ENCODE assay signal across 1 cellular context in the genomic region with DNA sequence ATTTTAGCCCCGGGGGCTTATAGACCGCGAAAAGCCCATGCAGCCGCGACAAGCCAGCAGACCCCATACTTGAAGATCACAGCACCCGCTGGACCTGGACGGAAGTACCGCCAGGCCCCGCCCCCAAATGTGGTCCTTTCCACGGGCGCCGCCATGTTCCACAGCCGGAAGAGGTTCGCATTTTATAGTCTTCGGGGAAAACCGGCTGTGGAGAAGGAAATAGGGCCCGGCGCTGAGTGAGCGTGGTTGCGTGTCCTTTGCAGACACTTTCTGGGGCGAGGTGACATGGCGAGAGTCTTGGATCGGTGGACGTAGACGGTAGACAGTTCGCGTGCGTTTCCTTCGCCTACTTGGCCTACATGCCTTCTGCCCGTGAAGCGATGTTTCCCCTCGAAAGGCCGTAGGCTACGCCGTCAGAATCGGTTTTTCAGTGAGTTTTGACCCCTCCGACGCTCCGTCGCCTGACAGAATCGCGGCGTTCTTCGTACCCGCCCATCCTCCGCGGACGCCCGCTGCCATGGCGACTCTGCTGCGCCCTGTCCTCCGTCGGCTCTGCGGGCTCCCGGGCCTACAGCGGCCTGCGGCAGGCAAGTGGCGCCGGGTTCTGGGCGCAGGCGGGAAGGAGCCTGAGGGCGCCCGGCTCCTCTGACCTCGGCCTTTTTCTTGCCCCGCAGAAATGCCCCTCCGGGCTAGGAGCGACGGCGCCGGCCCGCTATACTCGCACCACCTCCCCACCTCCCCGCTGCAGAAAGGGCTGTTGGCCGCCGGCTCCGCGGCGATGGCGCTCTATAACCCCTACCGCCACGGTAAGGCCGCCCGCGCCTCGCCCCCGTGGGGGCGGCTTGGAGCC.
TF ChIP-seq lines count a peak whose summit lies in the region.

A gene (plus strand): TSS at position 498 of the 850 bp plus-strand sequence. CDS start 20 bp downstream, at position 518.
A gene with protein sequence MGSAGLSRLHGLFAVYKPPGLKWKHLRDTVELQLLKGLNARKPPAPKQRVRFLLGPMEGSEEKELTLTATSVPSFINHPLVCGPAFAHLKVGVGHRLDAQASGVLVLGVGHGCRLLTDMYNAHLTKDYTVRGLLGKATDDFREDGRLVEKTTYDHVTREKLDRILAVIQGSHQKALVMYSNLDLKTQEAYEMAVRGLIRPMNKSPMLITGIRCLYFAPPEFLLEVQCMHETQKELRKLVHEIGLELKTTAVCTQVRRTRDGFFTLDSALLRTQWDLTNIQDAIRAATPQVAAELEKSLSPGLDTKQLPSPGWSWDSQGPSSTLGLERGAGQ (minus strand): TSS at position 106 of the 850 bp plus-strand sequence. CDS start 39 bp downstream, at position 67.

TF ChIP-seq in K562, 482 proteins besides CTCF, POLR2A, EP300 and RAD21 (continued from another document and continues in another):
- TF ChIP-seq ZNF584 (CRISPR knock-in tag; IDR thresholded peaks at IDR 0.05; ENCODE audit: low read depth) (no peak), ZC3H11A (IDR thresholded peaks at IDR 0.05; ENCODE audit: low read depth, low read length) (peak; percentile 98), HNRNPH1 (optimal IDR thresholded peaks at IDR 0.05; ENCODE audit: low read depth, low read length) (no peak), ZNF785 (CRISPR knock-in tag; IDR thresholded peaks at IDR 0.05) (no peak), SREBF2 (CRISPR knock-in tag; IDR thresholded peaks at IDR 0.05) (no peak), FOXA3 (CRISPR knock-in tag; conservative IDR thresholded peaks at IDR 0.05 in 1 of 2, IDR thresholded peaks at IDR 0.05 in 1 of 2) (no peak), ZNF830 (CRISPR knock-in tag; IDR thresholded peaks at IDR 0.05) (no peak), ZNF146 (CRISPR knock-in tag; IDR thresholded peaks at IDR 0.05; ENCODE audit: unreplicated experiment) (no peak), PCBP2 (IDR thresholded peaks at IDR 0.05; ENCODE audit: low read depth, low read length, poor library complexity, severe bottlenecking) (no peak), ERF (CRISPR knock-in tag; IDR thresholded peaks at IDR 0.05) (peak; percentile 52), CSDE1 (IDR thresholded peaks at IDR 0.05) (no peak), ZNF79 (CRISPR knock-in tag; IDR thresholded peaks at IDR 0.05; ENCODE audit: low read depth) (no peak; the same call in 1 of the 2 replicates), NBN (IDR thresholded peaks at IDR 0.05; ENCODE audit: low read depth) (no peak), CEBPB (tag; IDR thresholded peaks at IDR 0.05) (no peak), JUN (IDR thresholded peaks at IDR 0.05; ENCODE audit: borderline replicate concordance, low read depth, low read length) (peak; percentile 95), JUN (CRISPR knock-in tag; IDR thresholded peaks at IDR 0.05; ENCODE audit: borderline replicate concordance) (no peak), GABPB1 (CRISPR knock-in tag; IDR thresholded peaks at IDR 0.05) (no peak), POLR2H (tag; IDR thresholded peaks at IDR 0.05; ENCODE audit: low read depth) (no peak), BMI1 (IDR thresholded peaks at IDR 0.05; ENCODE audit: low read length) (peak; percentile 87), E2F3 (CRISPR knock-in tag; IDR thresholded peaks at IDR 0.05) (peak; percentile 68; the same call in 1 of the 2 replicates), SRSF3 (IDR thresholded peaks at IDR 0.05; ENCODE audit: insufficient read depth, low read length) (no peak), ZNF699 (CRISPR knock-in tag; IDR thresholded peaks at IDR 0.05; ENCODE audit: insufficient replicate concordance) (no peak), HNRNPLL (IDR thresholded peaks at IDR 0.05; ENCODE audit: low read depth, low read length, poor library complexity, severe bottlenecking) (peak; percentile 84), SMAD3 (CRISPR knock-in tag; conservative IDR thresholded peaks at IDR 0.05) (peak; percentile 90), RBM14 (IDR thresholded peaks at IDR 0.05; ENCODE audit: borderline replicate concordance, insufficient read depth, low read depth, low read length) (no peak), SAFB2 (IDR thresholded peaks at IDR 0.05; ENCODE audit: borderline replicate concordance, low read depth, low read length, severe bottlenecking) (no peak), GATA2 (CRISPR knock-in tag; IDR thresholded peaks at IDR 0.05) (no peak), ETV1 (tag; conservative IDR thresholded peaks at IDR 0.05; ENCODE audit: low read depth) (no peak), XRCC5 (IDR thresholded peaks at IDR 0.05; ENCODE audit: low read depth, low read length) (no peak), SAP30 (IDR thresholded peaks at IDR 0.05; ENCODE audit: borderline replicate concordance, insufficient read depth, low read depth, low read length, poor library complexity, severe bottlenecking) (peak; percentile 98), MCM7 (IDR thresholded peaks at IDR 0.05) (no peak), NFRKB (IDR thresholded peaks at IDR 0.05; ENCODE audit: low read depth) (no peak), ADNP (tag; IDR thresholded peaks at IDR 0.05) (no peak), NFXL1 (CRISPR knock-in tag; IDR thresholded peaks at IDR 0.05) (0 out of 2 replicates have a peak, but pooled peaks have one; percentile 44), ZNF174 (CRISPR knock-in tag; IDR thresholded peaks at IDR 0.05) (peak; percentile 73; the same call in 1 of the 2 replicates), ZBTB17 (CRISPR knock-in tag; IDR thresholded peaks at IDR 0.05) (peak; percentile 79; the same call in 1 of the 2 replicates), MAFF (IDR thresholded peaks at IDR 0.05; ENCODE audit: low read length) (peak; percentile 35), ASH1L (IDR thresholded peaks at IDR 0.05; ENCODE audit: borderline replicate concordance, low read depth, partially characterized antibody) (no peak)
- TF ChIP-seq, protein P1, sequence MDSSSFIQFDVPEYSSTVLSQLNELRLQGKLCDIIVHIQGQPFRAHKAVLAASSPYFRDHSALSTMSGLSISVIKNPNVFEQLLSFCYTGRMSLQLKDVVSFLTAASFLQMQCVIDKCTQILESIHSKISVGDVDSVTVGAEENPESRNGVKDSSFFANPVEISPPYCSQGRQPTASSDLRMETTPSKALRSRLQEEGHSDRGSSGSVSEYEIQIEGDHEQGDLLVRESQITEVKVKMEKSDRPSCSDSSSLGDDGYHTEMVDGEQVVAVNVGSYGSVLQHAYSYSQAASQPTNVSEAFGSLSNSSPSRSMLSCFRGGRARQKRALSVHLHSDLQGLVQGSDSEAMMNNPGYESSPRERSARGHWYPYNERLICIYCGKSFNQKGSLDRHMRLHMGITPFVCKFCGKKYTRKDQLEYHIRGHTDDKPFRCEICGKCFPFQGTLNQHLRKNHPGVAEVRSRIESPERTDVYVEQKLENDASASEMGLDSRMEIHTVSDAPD (CRISPR knock-in tag; IDR thresholded peaks at IDR 0.05), result no peak
- TF ChIP-seq, protein P2, sequence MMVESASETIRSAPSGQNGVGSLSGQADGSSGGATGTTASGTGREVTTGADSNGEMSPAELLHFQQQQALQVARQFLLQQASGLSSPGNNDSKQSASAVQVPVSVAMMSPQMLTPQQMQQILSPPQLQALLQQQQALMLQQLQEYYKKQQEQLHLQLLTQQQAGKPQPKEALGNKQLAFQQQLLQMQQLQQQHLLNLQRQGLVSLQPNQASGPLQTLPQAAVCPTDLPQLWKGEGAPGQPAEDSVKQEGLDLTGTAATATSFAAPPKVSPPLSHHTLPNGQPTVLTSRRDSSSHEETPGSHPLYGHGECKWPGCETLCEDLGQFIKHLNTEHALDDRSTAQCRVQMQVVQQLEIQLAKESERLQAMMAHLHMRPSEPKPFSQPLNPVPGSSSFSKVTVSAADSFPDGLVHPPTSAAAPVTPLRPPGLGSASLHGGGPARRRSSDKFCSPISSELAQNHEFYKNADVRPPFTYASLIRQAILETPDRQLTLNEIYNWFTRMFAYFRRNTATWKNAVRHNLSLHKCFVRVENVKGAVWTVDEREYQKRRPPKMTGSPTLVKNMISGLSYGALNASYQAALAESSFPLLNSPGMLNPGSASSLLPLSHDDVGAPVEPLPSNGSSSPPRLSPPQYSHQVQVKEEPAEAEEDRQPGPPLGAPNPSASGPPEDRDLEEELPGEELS (CRISPR knock-in tag; IDR thresholded peaks at IDR 0.05; ENCODE audit: borderline replicate concordance), result no peak
- TF ChIP-seq, protein P3, sequence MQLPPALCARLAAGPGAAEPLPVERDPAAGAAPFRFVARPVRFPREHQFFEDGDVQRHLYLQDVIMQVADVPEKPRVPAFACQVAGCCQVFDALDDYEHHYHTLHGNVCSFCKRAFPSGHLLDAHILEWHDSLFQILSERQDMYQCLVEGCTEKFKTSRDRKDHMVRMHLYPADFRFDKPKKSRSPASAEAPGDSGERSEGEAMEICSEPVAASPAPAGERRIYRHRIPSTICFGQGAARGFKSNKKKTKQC (CRISPR knock-in tag; IDR thresholded peaks at IDR 0.05), result no peak
- TF ChIP-seq, protein P4, sequence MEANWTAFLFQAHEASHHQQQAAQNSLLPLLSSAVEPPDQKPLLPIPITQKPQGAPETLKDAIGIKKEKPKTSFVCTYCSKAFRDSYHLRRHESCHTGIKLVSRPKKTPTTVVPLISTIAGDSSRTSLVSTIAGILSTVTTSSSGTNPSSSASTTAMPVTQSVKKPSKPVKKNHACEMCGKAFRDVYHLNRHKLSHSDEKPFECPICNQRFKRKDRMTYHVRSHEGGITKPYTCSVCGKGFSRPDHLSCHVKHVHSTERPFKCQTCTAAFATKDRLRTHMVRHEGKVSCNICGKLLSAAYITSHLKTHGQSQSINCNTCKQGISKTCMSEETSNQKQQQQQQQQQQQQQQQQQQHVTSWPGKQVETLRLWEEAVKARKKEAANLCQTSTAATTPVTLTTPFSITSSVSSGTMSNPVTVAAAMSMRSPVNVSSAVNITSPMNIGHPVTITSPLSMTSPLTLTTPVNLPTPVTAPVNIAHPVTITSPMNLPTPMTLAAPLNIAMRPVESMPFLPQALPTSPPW (CRISPR knock-in tag; IDR thresholded peaks at IDR 0.05), result no peak
- TF ChIP-seq, protein P5, sequence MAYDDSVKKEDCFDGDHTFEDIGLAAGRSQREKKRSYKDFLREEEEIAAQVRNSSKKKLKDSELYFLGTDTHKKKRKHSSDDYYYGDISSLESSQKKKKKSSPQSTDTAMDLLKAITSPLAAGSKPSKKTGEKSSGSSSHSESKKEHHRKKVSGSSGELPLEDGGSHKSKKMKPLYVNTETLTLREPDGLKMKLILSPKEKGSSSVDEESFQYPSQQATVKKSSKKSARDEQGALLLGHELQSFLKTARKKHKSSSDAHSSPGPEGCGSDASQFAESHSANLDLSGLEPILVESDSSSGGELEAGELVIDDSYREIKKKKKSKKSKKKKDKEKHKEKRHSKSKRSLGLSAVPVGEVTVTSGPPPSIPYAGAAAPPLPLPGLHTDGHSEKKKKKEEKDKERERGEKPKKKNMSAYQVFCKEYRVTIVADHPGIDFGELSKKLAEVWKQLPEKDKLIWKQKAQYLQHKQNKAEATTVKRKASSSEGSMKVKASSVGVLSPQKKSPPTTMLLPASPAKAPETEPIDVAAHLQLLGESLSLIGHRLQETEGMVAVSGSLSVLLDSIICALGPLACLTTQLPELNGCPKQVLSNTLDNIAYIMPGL (CRISPR knock-in tag; IDR thresholded peaks at IDR 0.05), result peak; percentile 68
- TF ChIP-seq, protein P6, sequence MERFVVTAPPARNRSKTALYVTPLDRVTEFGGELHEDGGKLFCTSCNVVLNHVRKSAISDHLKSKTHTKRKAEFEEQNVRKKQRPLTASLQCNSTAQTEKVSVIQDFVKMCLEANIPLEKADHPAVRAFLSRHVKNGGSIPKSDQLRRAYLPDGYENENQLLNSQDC (CRISPR knock-in tag; IDR thresholded peaks at IDR 0.05), result peak; percentile 21
- TF ChIP-seq, protein P7, sequence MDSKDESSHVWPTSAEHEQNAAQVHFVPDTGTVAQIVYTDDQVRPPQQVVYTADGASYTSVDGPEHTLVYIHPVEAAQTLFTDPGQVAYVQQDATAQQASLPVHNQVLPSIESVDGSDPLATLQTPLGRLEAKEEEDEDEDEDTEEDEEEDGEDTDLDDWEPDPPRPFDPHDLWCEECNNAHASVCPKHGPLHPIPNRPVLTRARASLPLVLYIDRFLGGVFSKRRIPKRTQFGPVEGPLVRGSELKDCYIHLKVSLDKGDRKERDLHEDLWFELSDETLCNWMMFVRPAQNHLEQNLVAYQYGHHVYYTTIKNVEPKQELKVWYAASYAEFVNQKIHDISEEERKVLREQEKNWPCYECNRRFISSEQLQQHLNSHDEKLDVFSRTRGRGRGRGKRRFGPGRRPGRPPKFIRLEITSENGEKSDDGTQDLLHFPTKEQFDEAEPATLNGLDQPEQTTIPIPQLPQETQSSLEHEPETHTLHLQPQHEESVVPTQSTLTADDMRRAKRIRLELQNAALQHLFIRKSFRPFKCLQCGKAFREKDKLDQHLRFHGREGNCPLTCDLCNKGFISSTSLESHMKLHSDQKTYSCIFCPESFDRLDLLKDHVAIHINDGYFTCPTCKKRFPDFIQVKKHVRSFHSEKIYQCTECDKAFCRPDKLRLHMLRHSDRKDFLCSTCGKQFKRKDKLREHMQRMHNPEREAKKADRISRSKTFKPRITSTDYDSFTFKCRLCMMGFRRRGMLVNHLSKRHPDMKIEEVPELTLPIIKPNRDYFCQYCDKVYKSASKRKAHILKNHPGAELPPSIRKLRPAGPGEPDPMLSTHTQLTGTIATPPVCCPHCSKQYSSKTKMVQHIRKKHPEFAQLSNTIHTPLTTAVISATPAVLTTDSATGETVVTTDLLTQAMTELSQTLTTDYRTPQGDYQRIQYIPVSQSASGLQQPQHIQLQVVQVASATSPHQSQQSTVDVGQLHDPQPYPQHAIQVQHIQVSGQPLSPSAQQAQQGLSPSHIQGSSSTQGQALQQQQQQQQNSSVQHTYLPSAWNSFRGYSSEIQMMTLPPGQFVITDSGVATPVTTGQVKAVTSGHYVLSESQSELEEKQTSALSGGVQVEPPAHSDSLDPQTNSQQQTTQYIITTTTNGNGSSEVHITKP (IDR thresholded peaks at IDR 0.05; ENCODE audit: partially characterized antibody), result no peak
- TF ChIP-seq, protein P8, sequence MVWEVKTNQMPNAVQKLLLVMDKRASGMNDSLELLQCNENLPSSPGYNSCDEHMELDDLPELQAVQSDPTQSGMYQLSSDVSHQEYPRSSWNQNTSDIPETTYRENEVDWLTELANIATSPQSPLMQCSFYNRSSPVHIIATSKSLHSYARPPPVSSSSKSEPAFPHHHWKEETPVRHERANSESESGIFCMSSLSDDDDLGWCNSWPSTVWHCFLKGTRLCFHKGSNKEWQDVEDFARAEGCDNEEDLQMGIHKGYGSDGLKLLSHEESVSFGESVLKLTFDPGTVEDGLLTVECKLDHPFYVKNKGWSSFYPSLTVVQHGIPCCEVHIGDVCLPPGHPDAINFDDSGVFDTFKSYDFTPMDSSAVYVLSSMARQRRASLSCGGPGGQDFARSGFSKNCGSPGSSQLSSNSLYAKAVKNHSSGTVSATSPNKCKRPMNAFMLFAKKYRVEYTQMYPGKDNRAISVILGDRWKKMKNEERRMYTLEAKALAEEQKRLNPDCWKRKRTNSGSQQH (CRISPR knock-in tag; IDR thresholded peaks at IDR 0.05), result peak; percentile 97
